ENCODE assay signal across 8 cellular contexts in the genomic region with DNA sequence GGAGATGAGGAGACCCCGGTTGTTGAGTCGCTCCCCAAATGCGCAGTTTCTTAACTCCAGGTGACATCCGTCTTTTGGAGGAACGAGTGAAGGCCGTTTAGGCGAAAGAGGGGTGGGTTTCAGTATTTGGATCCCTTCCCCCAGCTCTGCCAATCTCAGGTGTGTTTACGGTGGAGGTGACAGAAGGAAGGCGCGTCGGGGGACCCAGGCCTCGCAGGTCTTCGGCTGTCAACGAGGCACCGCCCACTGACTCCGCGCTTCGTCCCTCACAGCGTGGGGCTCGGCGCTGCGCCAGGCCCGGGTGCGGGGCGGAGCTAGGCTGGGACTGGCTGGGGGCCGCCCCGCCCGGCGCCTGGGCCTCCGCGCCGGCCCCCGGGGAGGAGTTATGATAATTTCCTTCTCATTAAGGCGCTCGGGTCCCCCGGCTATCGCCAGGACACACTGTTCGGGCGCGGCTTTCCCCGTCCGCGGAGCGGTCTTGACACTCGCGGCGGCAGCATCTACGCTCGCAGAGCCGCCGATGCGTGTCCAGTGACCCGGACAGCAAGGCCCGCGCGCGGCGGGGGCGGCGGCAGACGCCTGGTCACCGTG. TPM values are rescaled to one million over a fixed set of nuclear protein-coding genes. Genes with fewer than 3 reads are reported as not detected.
DNase-seq lines count a peak whose midpoint lies in the region; ATAC-seq and TF ChIP-seq lines count a peak whose summit lies in the region.

TSS of gene TFAP2C (plus strand) at position 434 of the 591 bp plus-strand sequence. CDS start 239 bp downstream, outside the sequence.

- intact Hi-C loops in adrenal gland (cut with DNase I), result no loop called here

- ATAC-seq in HG03520 (IDR thresholded peaks at IDR 0.05; ENCODE audit: unreplicated experiment), result no peak
- no peak for ATAC-seq in HG02870 (IDR thresholded peaks at IDR 0.05; ENCODE audit: unreplicated experiment)

- H3K27me3 ChIP-seq in adrenal gland (peaks cover 80% of the 10 kb centered on the region), hepatocyte (peaks cover 100% of the 10 kb centered on the region), skeletal muscle tissue (ENCODE audit: control insufficient read depth in 3 of 3, insufficient read depth in 3 of 3, low read length in 3 of 3) (peaks cover 71 to 88% (median 87%) of the 10 kb centered on the region in 3 donors)

- no peaks in the 10 kb centered on the region for H3K9me3 ChIP-seq in adrenal gland (replicated peaks in 1 of 3)
- H3K9me3 ChIP-seq in hepatocyte (ENCODE audit: low read depth), result no peaks in the 10 kb centered on the region
- peaks cover 0 to 2% (median 0%) of the 10 kb centered on the region in 3 donors for H3K9me3 ChIP-seq in skeletal muscle tissue (ENCODE audit: control insufficient read depth in 3 of 3, low read length in 3 of 3)

- no peaks in the 10 kb centered on the region for H4K20me1 ChIP-seq in hepatocyte (ENCODE audit: insufficient read depth, poor library complexity, severe bottlenecking)

- no peak within 1 kb of the TSS for H3K9ac ChIP-seq in skeletal muscle tissue (ENCODE audit: low read depth in 1 of 3, low read length in 3 of 3)

- H2AFZ ChIP-seq in hepatocyte, result peak within 1 kb of the TSS; percentile 73

- DNase-seq in NCI-H187 (lab: John Stamatoyannopoulos, UW) (peak; percentile 19 to 67), NCI-H187 treated with DMSO at 0.1 percent for 48 hours (lab: John Stamatoyannopoulos, UW) (no peak), NCI-H1105 treated with DMSO at 0.1 percent for 48 hours (lab: John Stamatoyannopoulos, UW) (peak; percentile 56), adrenal gland (peak; percentile 40 to 79 (median 65)), hepatocyte (ENCODE audit: low spot score) (peak; percentile 84)

- H3K4me3 ChIP-seq in adrenal gland (peak within 1 kb of the TSS in 2 of 4 donors; percentile 15 to 59), hepatocyte (peak within 1 kb of the TSS; percentile 62), skeletal muscle tissue (ENCODE audit: low read length in 3 of 3) (peak within 1 kb of the TSS; percentile 40 to 56 (median 52))

- H3K36me3 ChIP-seq in adrenal gland (replicated peaks in 1 of 2) (no peaks in the 10 kb centered on the region), hepatocyte (replicated peaks; ENCODE audit: insufficient read depth, low read depth) (no peaks in the 10 kb centered on the region), skeletal muscle tissue (ENCODE audit: control insufficient read depth in 3 of 3, insufficient read depth in 3 of 3, low read length in 3 of 3) (no peaks in the 10 kb centered on the region)

- H3K9me2 ChIP-seq in hepatocyte (replicated peaks; ENCODE audit: insufficient read depth), result no peaks in the 10 kb centered on the region

- H3K27ac ChIP-seq in adrenal gland (peak within 1 kb of the TSS in 2 of 5 donors; percentile 22 to 42), hepatocyte (peak within 1 kb of the TSS; percentile 23), skeletal muscle tissue (ENCODE audit: low read depth, low read length) (no peak within 1 kb of the TSS)

- H3K79me2 ChIP-seq in hepatocyte, result no peaks in the 10 kb centered on the region

- peak in 1 of 2 donors; percentile 63 for TF ChIP-seq POLR2A in adrenal gland (IDR thresholded peaks at IDR 0.05)

- TF ChIP-seq CTCF in adrenal gland (IDR thresholded peaks at IDR 0.05), result no peak
- no peak for TF ChIP-seq CTCF in hepatocyte (IDR thresholded peaks at IDR 0.05; ENCODE audit: poor library complexity)

- H3K4me2 ChIP-seq in hepatocyte, result peak within 1 kb of the TSS; percentile 96

- H3K4me1 ChIP-seq in adrenal gland (replicated peaks in 1 of 2) (peaks cover 10 to 18% of the 10 kb centered on the region in 2 donors), hepatocyte (ENCODE audit: insufficient read depth) (peaks cover 39% of the 10 kb centered on the region), skeletal muscle tissue (ENCODE audit: control insufficient read depth in 3 of 3, insufficient read depth in 3 of 3, low read length in 3 of 3) (peaks cover 9 to 26% (median 21%) of the 10 kb centered on the region in 3 donors)

- 0 to 3% (median 2%) methylated on average over 7 to 62 of the region's 62 CpGs for WGBS in adrenal gland, 4 donors
- WGBS in hepatocyte (ENCODE audit: low lambda C conversion rate, missing lambda C conversion rate), result under 1% methylated on average over 60 of the region's 62 CpGs

RNA-seq across cellular contexts. Expression of gene TFAP2C, which starts in this region (rescaled TPM):
- total RNA-seq in adrenal gland (1 to 10 TPM in 2 of 8 donors, under 1 TPM in 6; 0.24 to 1.2 (median 0.63) TPM), hepatocyte (0.88 and 1.7 TPM in 2 replicates), skeletal muscle tissue (not detected)
- polyA plus RNA-seq in adrenal gland (under 1 TPM; 0.16 to 0.27 (median 0.24) TPM), hepatocyte (3.2 and 3.7 TPM in 2 replicates)
